ENCODE assay signal across 30 cellular contexts in genomic region chr21:36964398-36964797, GRCh38. TPM values are rescaled to one million over a fixed set of nuclear protein-coding genes. Genes with fewer than 3 reads are reported as not detected.
A peak's percentile ranks its signal among the peaks of the same experiment; 100 is the strongest.
DNase-seq lines count a peak whose midpoint lies in the region; ATAC-seq, FAIRE-seq and TF ChIP-seq lines count a peak whose summit lies in the region.
"Had no signal": no experiment of that assay in that cellular context is flagged by ENCODE, and none has a peak within 500 bp of the region (broad histone marks: within the 10 kb centered on the region; RNA-seq: fewer than 3 reads in every experiment).

No MANE protein-coding gene starts in this region.

- no TSS peak for BruUV-seq in K562 (replicated peaks; lab: Mats Ljungman, UMichigan)

- no peak for TF ChIP-seq RAD21 in A549 (conservative IDR thresholded peaks at IDR 0.05 in 1 of 2, IDR thresholded peaks at IDR 0.05 in 1 of 2)
- TF ChIP-seq RAD21 in K562 (CRISPR knock-in tag; conservative IDR thresholded peaks at IDR 0.05 in 1 of 2, IDR thresholded peaks at IDR 0.05 in 1 of 2): no peak

- H3K36me3 Mint-ChIP-seq in CD8-positive, alpha-beta T cell: peaks cover 18% of the 10 kb centered on the region

- CTCF ChIA-PET in A549 (lab: Yijun Ruan, JAX) (interaction anchor here (0.7 to 1.0 kb wide), 3 partner anchors 13 to 461 kb away, joined by 3 read pairs; no protein-coding TSS in a partner anchor), K562 (lab: Yijun Ruan, JAX; ENCODE audit: low intra/inter-chr PET ratio) (no interaction called here)
- CTCF ChIA-PET in CD8-positive, alpha-beta T cell (lab: Charles Lee): interaction anchor here (0.7 to 2.7 kb wide), 3 partner anchors 26 to 45 kb away, joined by 3 to 14 read pairs (median 3); no protein-coding TSS in a partner anchor

- no peaks in the 10 kb centered on the region for H4K20me1 ChIP-seq in OCI-LY1 (ENCODE audit: insufficient read depth, low read length)
- H4K20me1 ChIP-seq in K562 (replicated peaks; ENCODE audit: control insufficient read depth, insufficient read depth, low read length): no peaks in the 10 kb centered on the region

- H3F3A ChIP-seq in OCI-LY1 (ENCODE audit: insufficient read depth, low read length): no peaks in the 10 kb centered on the region

- H3K27ac Mint-ChIP-seq in CD8-positive, alpha-beta T cell: no peak overlapping the region
- H3K27ac Mint-ChIP-seq: activated naive CD4-positive, alpha-beta T cell treated with anti-CD3 and anti-CD28 coated beads, Interleukin-2, amount 10 ng/mL, durations not matched to agents 7 days and 5 days; neural progenitor cell had no signal

- H2AFZ ChIP-seq in OCI-LY1 (ENCODE audit: low read length) (no peak overlapping the region), K562 (ENCODE audit: low read depth, low read length) (no peak overlapping the region)
- H2AFZ ChIP-seq: neural progenitor cell had no signal

- H3K27ac ChIP-seq in A549 (no peak overlapping the region; a peak in 1 of 6 replicates), OCI-LY1 (ENCODE audit: low read depth, low read length, poor library complexity, severe bottlenecking) (no peak overlapping the region), K562 (ENCODE audit: extremely low read depth, low read depth, low read length) (peak overlapping the region; percentile 96; the same call in 2 of the 3 replicates), right atrium auricular region (no peak overlapping the region), esophagus squamous epithelium (no peak overlapping the region)
- no peak overlapping the region for H3K27ac ChIP-seq in CD8-positive, alpha-beta T cell (ENCODE audit: low read depth, low read length)
- H3K27ac ChIP-seq: C4-2B, coronary artery, foreskin keratinocyte, heart right ventricle, neural progenitor cell, testis had no signal

- no peak for ATAC-seq in A549
- no peak for ATAC-seq in CD8-positive, alpha-beta T cell
- ATAC-seq in K562: peak; percentile 58
- ATAC-seq in HG03045 (IDR thresholded peaks at IDR 0.05; ENCODE audit: unreplicated experiment): no peak
- ATAC-seq: effector memory CD8-positive, alpha-beta T cell; foreskin keratinocyte; heart right ventricle had no signal

- H3K27me3 Mint-ChIP-seq in CD8-positive, alpha-beta T cell (ENCODE audit: low read depth): no peaks in the 10 kb centered on the region
- H3K27me3 Mint-ChIP-seq: activated naive CD4-positive, alpha-beta T cell treated with anti-CD3 and anti-CD28 coated beads, Interleukin-2, amount 10 ng/mL, durations not matched to agents 7 days and 5 days; effector memory CD8-positive, alpha-beta T cell; IgD-negative memory B cell had no signal

- H3K4me1 Mint-ChIP-seq in CD8-positive, alpha-beta T cell (ENCODE audit: low read depth): peaks cover 21% of the 10 kb centered on the region

- H3K79me2 ChIP-seq in OCI-LY1 (ENCODE audit: insufficient read depth, low read length): no peaks in the 10 kb centered on the region
- H3K79me2 ChIP-seq in K562 (ENCODE audit: control insufficient read depth, insufficient read depth, low read length): peaks cover 30% of the 10 kb centered on the region

- DNase-seq in A549 (ENCODE audit: low read depth in 1 of 2, low spot score in 1 of 2) (no peak), K562 (ENCODE audit: extremely low read depth in 1 of 4, low spot score in 3 of 4) (peak in 2 of 4 experiments; percentile 35 to 73), right atrium auricular region (ENCODE audit: low spot score) (no peak), esophagus squamous epithelium (lab: John Stamatoyannopoulos, UW) (no peak)
- DNase-seq in CD8-positive, alpha-beta T cell: no peak
- no peak for DNase-seq in activated naive CD4-positive, alpha-beta T cell treated with anti-CD3 and anti-CD28 coated beads, Interleukin-2, amount 50 U/mL, for 16 hours
- DNase-seq: activated naive CD4-positive, alpha-beta T cell treated with anti-CD3 and anti-CD28 coated beads, Interleukin-2, amount 10 ng/mL, durations not matched to agents 7 days and 5 days; activated T-cell treated with anti-CD3 and anti-CD28 coated beads, Interleukin-2, amount 50 U/mL, for 48 hours; aorta; effector memory CD8-positive, alpha-beta T cell; foreskin keratinocyte; heart right ventricle; NCI-H1105; NCI-H2029; NCI-H2227 treated with DMSO at 0.1 percent for 48 hours; NCI-H69; stimulated activated naive CD4-positive, alpha-beta T cell; testis had no signal

- H3K27me3 ChIP-seq in CD8-positive, alpha-beta T cell (ENCODE audit: insufficient read depth, low read length): no peaks in the 10 kb centered on the region
- H3K27me3 ChIP-seq in OCI-LY1 (ENCODE audit: insufficient read depth, low read length) (no peaks in the 10 kb centered on the region), K562 (ENCODE audit: control insufficient read depth in 2 of 2, insufficient read depth in 2 of 2, low read length in 2 of 2) (no peaks in the 10 kb centered on the region), right atrium auricular region (no peaks in the 10 kb centered on the region), esophagus squamous epithelium (no peaks in the 10 kb centered on the region)
- H3K27me3 ChIP-seq: foreskin keratinocyte, heart right ventricle, neural progenitor cell, testis had no signal

- no peak overlapping the region for H3K4me3 ChIP-seq in A549
- H3K4me3 ChIP-seq in CD8-positive, alpha-beta T cell (ENCODE audit: low read depth, low read length): no peak overlapping the region
- peak overlapping the region; percentile 100 for H3K4me3 ChIP-seq in OCI-LY1 (ENCODE audit: low read depth, low read length, poor library complexity, severe bottlenecking)
- H3K4me3 ChIP-seq in K562: no peak overlapping the region
- H3K4me3 ChIP-seq in right atrium auricular region: no peak overlapping the region
- no peak overlapping the region for H3K4me3 ChIP-seq in esophagus squamous epithelium
- H3K4me3 ChIP-seq: coronary artery, heart right ventricle, neural progenitor cell had no signal

- in situ Hi-C loops in K562 (cut with MboI): no loop called here

- intact Hi-C loops in CD8-positive, alpha-beta T cell (cut with DNase I, micrococcal nuclease): loop anchor here in 1 of 2 experiments (10.0 kb wide), 1 partner anchor 400 kb away; the partner anchor contains the start of gene DYRK1A
- intact Hi-C loops in K562 (cut with micrococcal nuclease): loop anchor here (5.0 kb wide), 1 partner anchor 303 kb away; the partner anchor contains the start of gene VPS26C
- intact Hi-C loops in esophagus squamous epithelium (cut with DNase I): no loop called here

- no peak for TF ChIP-seq EP300 in A549 (IDR thresholded peaks at IDR 0.05)
- peak; percentile 49; the same call in 1 of the 2 replicates for TF ChIP-seq EP300 in K562 (IDR thresholded peaks at IDR 0.05; ENCODE audit: low read length)

- peak overlapping the region; percentile 79; the same call in 2 of the 3 replicates for H3K4me2 ChIP-seq in A549
- peak overlapping the region; percentile 89 for H3K4me2 ChIP-seq in OCI-LY1 (ENCODE audit: low read length)
- peak overlapping the region; percentile 93 for H3K4me2 ChIP-seq in K562 (ENCODE audit: insufficient read depth, low read length)
- H3K4me2 ChIP-seq: neural progenitor cell had no signal

- no peaks in the 10 kb centered on the region for H3K9me1 ChIP-seq in K562 (ENCODE audit: control insufficient read depth, insufficient read depth, low read length)

- no peaks in the 10 kb centered on the region for H3K9me3 ChIP-seq in A549
- no peaks in the 10 kb centered on the region for H3K9me3 ChIP-seq in CD8-positive, alpha-beta T cell (ENCODE audit: low read length)
- H3K9me3 ChIP-seq in OCI-LY1 (ENCODE audit: low read length): peaks cover 4% of the 10 kb centered on the region; the same call in 1 of the 2 replicates
- no peaks in the 10 kb centered on the region for H3K9me3 ChIP-seq in K562 (replicated peaks; ENCODE audit: control insufficient read depth, insufficient read depth, low read depth, low read length)
- no peaks in the 10 kb centered on the region for H3K9me3 ChIP-seq in right atrium auricular region
- no peaks in the 10 kb centered on the region for H3K9me3 ChIP-seq in esophagus squamous epithelium
- H3K9me3 ChIP-seq: heart right ventricle, testis had no signal

- H3K9ac ChIP-seq in OCI-LY1 (ENCODE audit: low read length): no peak overlapping the region; the same call in 1 of the 2 replicates
- H3K9ac ChIP-seq in K562 (ENCODE audit: insufficient read depth in 1 of 2, low read depth in 2 of 2, low read length in 2 of 2): peak overlapping the region in 1 of 2 experiments; percentile 95; a peak in 2 of 4 replicates
- H3K9ac ChIP-seq: neural progenitor cell had no signal

- H3K4me1 ChIP-seq in A549 (peaks cover 13% of the 10 kb centered on the region; the same call in 2 of the 3 replicates), OCI-LY1 (ENCODE audit: insufficient read depth, low read length, severe bottlenecking) (peaks cover 27% of the 10 kb centered on the region), K562 (replicated peaks in 1 of 2; ENCODE audit: control insufficient read depth in 2 of 2, insufficient read depth in 2 of 2, low read length in 2 of 2) (peaks cover 27 to 33% of the 10 kb centered on the region in 2 experiments), right atrium auricular region (peaks cover 0 to 7% of the 10 kb centered on the region in 2 donors), esophagus squamous epithelium (peaks cover 0 to 21% (median 0%) of the 10 kb centered on the region in 3 donors)
- H3K4me1 ChIP-seq in CD8-positive, alpha-beta T cell (ENCODE audit: insufficient read depth, low read length): peaks cover 10% of the 10 kb centered on the region
- H3K4me1 ChIP-seq: foreskin keratinocyte, neural progenitor cell, testis had no signal

- H3K4me3 Mint-ChIP-seq in CD8-positive, alpha-beta T cell: peak overlapping the region; percentile 9

- no peaks in the 10 kb centered on the region for H3K9me3 Mint-ChIP-seq in CD8-positive, alpha-beta T cell
- H3K9me3 Mint-ChIP-seq: activated naive CD4-positive, alpha-beta T cell treated with anti-CD3 and anti-CD28 coated beads, Interleukin-2, amount 10 ng/mL, durations not matched to agents 7 days and 5 days; effector memory CD8-positive, alpha-beta T cell; IgD-negative memory B cell; neural progenitor cell; T-helper 1 cell treated with Interleukin-12 subunit alpha and Interleukin-12 subunit beta and Interleukin-4 antibody, amounts not matched to agents 30 μg/mL and 1 μg/mL, for 36 hours had no signal

- H3K9me2 ChIP-seq in OCI-LY1 (ENCODE audit: low read depth, low read length): no peaks in the 10 kb centered on the region

- 96% methylated on average over 4 of the region's 4 CpGs for WGBS in A549 (ENCODE audit: missing lambda C conversion rate)
- 19% methylated on average over 4 of the region's 4 CpGs for WGBS in K562 (ENCODE audit: insufficient coverage, low coverage, missing lambda C conversion rate)
- 83 to 92% methylated on average over 4 of the region's 4 CpGs for WGBS in esophagus squamous epithelium, 2 donors

- POLR2A ChIA-PET in A549 (lab: Yijun Ruan, JAX): no interaction called here
- POLR2A ChIA-PET in CD8-positive, alpha-beta T cell (lab: Charles Lee): interaction anchor here (1.0 kb wide), 1 partner anchor 11 kb away, joined by 3 read pairs; no protein-coding TSS in a partner anchor
- POLR2A ChIA-PET in K562 (lab: Yijun Ruan, JAX): interaction anchor here (0.7 to 3.1 kb wide), 7 partner anchors 9 to 272 kb away, joined by 3 to 17 read pairs (median 4); no protein-coding TSS in a partner anchor

- TF ChIP-seq CTCF in A549 (IDR thresholded peaks at IDR 0.05) (no peak), OCI-LY1 (IDR thresholded peaks at IDR 0.05; ENCODE audit: low read length) (no peak), K562 (IDR thresholded peaks at IDR 0.05 in 2 of 3, conservative IDR thresholded peaks at IDR 0.05 in 1 of 3; ENCODE audit: insufficient read depth in 2 of 3, low read depth in 1 of 3, low read length in 3 of 3) (no peak), right atrium auricular region (IDR thresholded peaks at IDR 0.05) (no peak), esophagus squamous epithelium (IDR thresholded peaks at IDR 0.05) (no peak)
- TF ChIP-seq CTCF in CD8-positive, alpha-beta T cell (IDR thresholded peaks at IDR 0.05): no peak

- no peaks in the 10 kb centered on the region for H3K36me3 ChIP-seq in CD8-positive, alpha-beta T cell (ENCODE audit: insufficient read depth, low read length)
- H3K36me3 ChIP-seq in OCI-LY1 (ENCODE audit: insufficient read depth, low read length) (peaks cover 23% of the 10 kb centered on the region), K562 (ENCODE audit: control insufficient read depth, insufficient read depth, low read length) (peaks cover 11% of the 10 kb centered on the region), right atrium auricular region (no peaks in the 10 kb centered on the region), esophagus squamous epithelium (peaks cover 0 to 30% (median 0%) of the 10 kb centered on the region in 3 donors)
- H3K36me3 ChIP-seq: neural progenitor cell had no signal

- TF ChIP-seq POLR2A in A549 (IDR thresholded peaks at IDR 0.05; ENCODE audit: low read length) (no peak), K562 (conservative IDR thresholded peaks at IDR 0.05) (no peak), esophagus squamous epithelium (IDR thresholded peaks at IDR 0.05) (no peak)

- FAIRE-seq in A549 (lab: Jason Lieb, UNC) (no peak), K562 (lab: Jason Lieb, UNC) (peak; percentile 93)
- FAIRE-seq: urothelium cell line had no signal

RNA-seq across cellular contexts. Expression of gene HLCS, which starts 2.1 kb away (rescaled TPM):
- polyA plus RNA-seq in A549 (2011; rRNA removed) (23.1 and 24.3 TPM in 2 replicates), A549 (2017; fragmentation: RNase III; extraction: RNeasy Plus Mini Kit Qiagen cat#74134 plus additional on column Dnase treatment) (7.6 to 9.0 TPM (median 8.4 TPM) in 3 replicates), K562 (2011; rRNA removed) (17.5 and 21.4 TPM in 2 replicates), K562 (2014; fragmentation: Illumina TruSeq; extraction: Trizol) (15.2 and 17.1 TPM in 2 replicates), K562 (2014; fragmentation: Nextera tagmentation; extraction: Ambion mirVana) (1 to 10 TPM; 3.0 to 3.6 TPM), K562 (2014; rRNA removed) (9.8 and 13.3 TPM in 2 replicates)
- polyA plus RNA-seq in A549 (2012; cell fraction: cytosol; rRNA removed): 4.3 and 4.8 TPM in 2 replicates
- polyA plus RNA-seq in A549 (2012; cell fraction: nucleus; rRNA removed): 4.8 and 6.9 TPM in 2 replicates
- polyA minus RNA-seq in A549 (2011; rRNA and poly(A)+ RNA removed): 24.9 and 27.6 TPM in 2 replicates
- total RNA-seq in CD8-positive, alpha-beta T cell: 10 to 100 TPM in 1 of 2 experiments, 1 to 10 TPM in 1; 9.7 to 13.6 TPM
- 102 and 136 TPM in 2 replicates for total RNA-seq in K562 (2011; cell fraction: chromatin; rRNA removed; ENCODE audit: low replicate concordance)
- 47.9 and 55.7 TPM in 2 replicates for total RNA-seq in K562 (2011; cell fraction: nucleolus; rRNA removed)
- 69.9 and 71.1 TPM in 2 replicates for total RNA-seq in K562 (2011; cell fraction: nucleoplasm; rRNA removed)
- total RNA-seq in K562 (2014; rRNA removed) (11.9 and 15.1 TPM in 2 replicates), K562 (2014; rRNA removed; fragmentation: Illumina TruSeq; extraction: Trizol) (21.5 and 25.6 TPM in 2 replicates), K562 (2015; rRNA removed; fragmentation: Illumina TruSeq; extraction: Trizol) (17.5 and 18.5 TPM in 2 replicates), K562 (2021) (20.0 and 20.1 TPM in 2 replicates), right atrium auricular region (10 to 100 TPM in 1 of 2 donors, 1 to 10 TPM in 1; 6.9 to 10.0 TPM), esophagus squamous epithelium (10 to 100 TPM in 3 of 4 donors, 1 to 10 TPM in 1; 6.3 to 19.5 (median 13.5) TPM)
- polyA plus RNA-seq in K562 (2011; cell fraction: cytosol; rRNA removed): 11.0 and 15.7 TPM in 2 replicates
- 21.4 and 25.6 TPM in 2 replicates for polyA plus RNA-seq in K562 (2011; cell fraction: nucleus; rRNA removed)
- 13.6 and 26.9 TPM in 2 replicates for polyA plus RNA-seq in K562 (2012)
- polyA minus RNA-seq in K562 (2011; rRNA and poly(A)+ RNA removed): 38.2 and 38.3 TPM in 2 replicates
- 10.7 and 11.5 TPM in 2 replicates for polyA minus RNA-seq in K562 (2011; cell fraction: cytosol; rRNA and poly(A)+ RNA removed)
- polyA minus RNA-seq in K562 (2011; cell fraction: nucleus; rRNA and poly(A)+ RNA removed): 19.1 and 29.1 TPM in 2 replicates

RNA-seq across cellular contexts. Expression of gene RIPPLY3, which starts 42.1 kb away (rescaled TPM):
- polyA plus RNA-seq in A549 (2011; rRNA removed): 1.3 and 1.5 TPM in 2 replicates
- 0.86 and 1.3 TPM in 2 replicates for polyA plus RNA-seq in A549 (2012; cell fraction: cytosol; rRNA removed)
- polyA plus RNA-seq in A549 (2012; cell fraction: nucleus; rRNA removed): 0.66 and 1.1 TPM in 2 replicates
- polyA plus RNA-seq in A549 (2017; fragmentation: RNase III; extraction: RNeasy Plus Mini Kit Qiagen cat#74134 plus additional on column Dnase treatment): 0.46 to 0.65 TPM (median 0.63 TPM) in 3 replicates
- polyA minus RNA-seq in A549 (2011; rRNA and poly(A)+ RNA removed): 0.29 and 0.58 TPM in 2 replicates
- total RNA-seq in CD8-positive, alpha-beta T cell: not detected
- not detected in 2 replicates for total RNA-seq in K562 (2011; cell fraction: chromatin; rRNA removed; ENCODE audit: low replicate concordance)
- total RNA-seq in K562 (2011; cell fraction: nucleolus; rRNA removed): not detected in 2 replicates
- total RNA-seq in K562 (2011; cell fraction: nucleoplasm; rRNA removed): not detected in 2 replicates
- total RNA-seq in K562 (2014; rRNA removed): not detected in 2 replicates
- not detected in 2 replicates for total RNA-seq in K562 (2014; rRNA removed; fragmentation: Illumina TruSeq; extraction: Trizol)
- total RNA-seq in K562 (2015; rRNA removed; fragmentation: Illumina TruSeq; extraction: Trizol): not detected in 2 replicates
- not detected in 2 replicates for total RNA-seq in K562 (2021)
- polyA plus RNA-seq in K562 (2011; rRNA removed): not detected in 2 replicates
- polyA plus RNA-seq in K562 (2011; cell fraction: cytosol; rRNA removed): not detected in 2 replicates
- not detected in 2 replicates for polyA plus RNA-seq in K562 (2011; cell fraction: nucleus; rRNA removed)
- polyA plus RNA-seq in K562 (2012): not detected in 2 replicates
- not detected in 2 replicates for polyA plus RNA-seq in K562 (2014; fragmentation: Illumina TruSeq; extraction: Trizol)
- polyA plus RNA-seq in K562 (2014; fragmentation: Nextera tagmentation; extraction: Ambion mirVana): not detected
- polyA plus RNA-seq in K562 (2014; rRNA removed): not detected in 2 replicates
- not detected in 2 replicates for polyA minus RNA-seq in K562 (2011; rRNA and poly(A)+ RNA removed)
- polyA minus RNA-seq in K562 (2011; cell fraction: cytosol; rRNA and poly(A)+ RNA removed): not detected in 2 replicates
- polyA minus RNA-seq in K562 (2011; cell fraction: nucleus; rRNA and poly(A)+ RNA removed): not detected in 2 replicates
- total RNA-seq in right atrium auricular region: not detected
- total RNA-seq in esophagus squamous epithelium: under 1 TPM in 3 of 4 donors, not detected in 1; 0.40 to 0.57 (median 0.47) TPM
- total RNA-seq: aorta, cardiac septum, H4, heart right ventricle, lung microvascular endothelial cell, posterior vena cava had no signal
- polyA plus RNA-seq: IgD-negative memory B cell had no signal

Comparison
In these comparisons a context has a peak if more than half of its experiments do, and no peak if none do; other contexts are left out.
1. Of the 35 proteins assayed by ChIP-seq in both K562 and A549: peak only in K562: EP300, HDAC2, KDM1A, MAFK and RCOR1; only in A549: none; in both: none; in neither: 29; mixed calls (peak in some experiments, not most) for 1.